ENCODE assay signal across 8 cellular contexts in genomic region chr13:52195052-52195837, GRCh38. TPM values are rescaled to one million over a fixed set of nuclear protein-coding genes. Genes with fewer than 3 reads are reported as not detected.
DNase-seq lines count a peak whose midpoint lies in the region; ATAC-seq and TF ChIP-seq lines count a peak whose summit lies in the region.

No MANE protein-coding gene starts in this region.

- H3K4me3 ChIP-seq in SK-N-MC: peak overlapping the region; percentile 100
- H3K4me3 ChIP-seq in adrenal gland: peak overlapping the region; percentile 65 to 78 (median 66)
- H3K4me3 ChIP-seq in left ventricle myocardium inferior: peak overlapping the region; percentile 75

- H3K9me3 ChIP-seq in SK-N-MC (ENCODE audit: low read depth, low read length) (no peaks in the 10 kb centered on the region), adrenal gland (replicated peaks in 1 of 3) (no peaks in the 10 kb centered on the region), left ventricle myocardium inferior (replicated peaks) (no peaks in the 10 kb centered on the region)

- peak; percentile 20 for TF ChIP-seq POLR2A in GM18505 (IDR thresholded peaks at IDR 0.05; ENCODE audit: borderline replicate concordance, extremely low read depth, insufficient read depth, insufficient read length)
- peak in 1 of 2 donors; percentile 63 for TF ChIP-seq POLR2A in adrenal gland (IDR thresholded peaks at IDR 0.05)

- ATAC-seq in GM18505 (IDR thresholded peaks at IDR 0.05; ENCODE audit: unreplicated experiment) (peak; percentile 53), HG02852 (IDR thresholded peaks at IDR 0.05; ENCODE audit: unreplicated experiment) (peak; percentile 65)

- WGBS in adrenal gland, 4 donors: 3 to 10% (median 7%) methylated on average over 14 to 51 of the region's 51 CpGs

- H3K27ac ChIP-seq in SK-N-MC: no peak overlapping the region
- peak overlapping the region in 3 of 5 donors; percentile 55 to 89 (median 86) for H3K27ac ChIP-seq in adrenal gland
- peak overlapping the region; percentile 91 for H3K27ac ChIP-seq in left ventricle myocardium inferior (replicated peaks)

- intact Hi-C loops in adrenal gland (cut with DNase I): no loop called here
- intact Hi-C loops in left ventricle myocardium inferior (cut with micrococcal nuclease): no loop called here

- H3K36me3 ChIP-seq in SK-N-MC (ENCODE audit: insufficient read depth, low read length) (no peaks in the 10 kb centered on the region), adrenal gland (replicated peaks in 1 of 2) (no peaks in the 10 kb centered on the region), left ventricle myocardium inferior (no peaks in the 10 kb centered on the region)

- DNase-seq in SK-N-MC (ENCODE audit: low read depth, low spot score) (no peak), adrenal gland (peak; percentile 74 to 92 (median 90)), left ventricle myocardium inferior (peak; percentile 85), putamen (ENCODE audit: low spot score) (peak; percentile 51), NCI-H1092 (lab: John Stamatoyannopoulos, UW) (no peak), NCI-H2081 treated with DMSO at 0.1 percent for 48 hours (lab: John Stamatoyannopoulos, UW) (no peak)

- peak overlapping the region; percentile 99 for H3K9ac ChIP-seq in SK-N-MC (ENCODE audit: insufficient read length)

- H3K27me3 ChIP-seq in adrenal gland (no peaks in the 10 kb centered on the region), left ventricle myocardium inferior (ENCODE audit: low read depth) (no peaks in the 10 kb centered on the region)

- TF ChIP-seq CTCF in adrenal gland (IDR thresholded peaks at IDR 0.05) (peak in 1 of 6 experiments; percentile 12), left ventricle myocardium inferior (IDR thresholded peaks at IDR 0.05; ENCODE audit: borderline replicate concordance) (no peak)

- H3K4me1 ChIP-seq in adrenal gland (replicated peaks in 1 of 2) (peaks cover 4 to 11% of the 10 kb centered on the region in 2 donors), left ventricle myocardium inferior (peaks cover 46% of the 10 kb centered on the region)

RNA-seq across cellular contexts. Expression of gene NEK3, which starts 35.8 kb away (rescaled TPM):
- total RNA-seq in adrenal gland: 10 to 100 TPM in 3 of 8 donors, 1 to 10 TPM in 5; 3.0 to 16.2 (median 6.8) TPM
- 10 to 100 TPM in 2 of 3 donors, 1 to 10 TPM in 1; 6.4 to 56.4 (median 26.7) TPM for polyA plus RNA-seq in adrenal gland
- total RNA-seq in left ventricle myocardium inferior: 4.3 TPM

Comparison
In these comparisons a context has a peak if more than half of its experiments do, and no peak if none do; other contexts are left out.
1. DNase-seq: peak in adrenal gland (7 of 7), left ventricle myocardium inferior (single experiment) and putamen (single experiment); none in SK-N-MC (single experiment), NCI-H1092 (single experiment) and NCI-H2081 treated with DMSO at 0.1 percent for 48 hours (single experiment).
2. Peak in every context shown above with its lines, with median percentiles within 50 percentile points of each other: H3K4me3 ChIP-seq.